ENCODE assay signal across 8 cellular contexts in genomic region chr6:50816115-50816675, GRCh38. TPM values are rescaled to one million over a fixed set of nuclear protein-coding genes. Genes with fewer than 3 reads are reported as not detected.
A peak's percentile ranks its signal among the peaks of the same experiment; 100 is the strongest.
DNase-seq lines count a peak whose midpoint lies in the region; TF ChIP-seq lines count a peak whose summit lies in the region.

No MANE protein-coding gene starts in this region.

- no peak overlapping the region for H3K9ac ChIP-seq in H9 (ENCODE audit: extremely low read depth, insufficient read length, low read length)

- H2BK15ac ChIP-seq in H9 (ENCODE audit: low read depth, low read length): no peak overlapping the region

- H3K4me1 ChIP-seq in H9 (ENCODE audit: insufficient read depth, low read length): no peaks in the 10 kb centered on the region
- H3K4me1 ChIP-seq in right atrium auricular region: peaks cover 0 to 21% of the 10 kb centered on the region in 2 donors

- H3K9me3 Mint-ChIP-seq in H9: peaks cover 0 to 6% of the 10 kb centered on the region in 2 experiments; a peak in 2 of 5 replicates

- no peaks in the 10 kb centered on the region for H4K20me1 ChIP-seq in H9 (ENCODE audit: control insufficient read depth, insufficient read depth, insufficient read length)

- no peak overlapping the region for H3T11ph ChIP-seq in H9 (ENCODE audit: low read length)

- no peaks in the 10 kb centered on the region for H3K9me3 ChIP-seq in H9 (ENCODE audit: control insufficient read depth, low read depth, low read length)
- H3K9me3 ChIP-seq in right atrium auricular region: no peaks in the 10 kb centered on the region

- H3K4ac ChIP-seq in H9 (ENCODE audit: low read depth, low read length): no peak overlapping the region

- H2AFZ ChIP-seq in H9 (ENCODE audit: low read length): no peak overlapping the region

- H3K27ac Mint-ChIP-seq in H9: no peak overlapping the region

- no peak overlapping the region for H2BK5ac ChIP-seq in H9 (ENCODE audit: insufficient read length, low read length)

- H3K27me3 Mint-ChIP-seq in H9 (ENCODE audit: low read depth): peaks cover 86% of the 10 kb centered on the region

- WGBS in H9 (ENCODE audit: extremely low coverage, insufficient read length, low lambda C conversion rate): no CpG with 5 or more reads among the region's 14 CpGs

- no peak overlapping the region for H3K14ac ChIP-seq in H9 (ENCODE audit: insufficient read depth, low read length)

- H3K23ac ChIP-seq in H9 (ENCODE audit: insufficient read length, low read depth, low read length): no peak overlapping the region

- peak overlapping the region; percentile 27 for H3K4me2 ChIP-seq in H9 (ENCODE audit: insufficient read depth, insufficient read length, low read length)

- H3K23me2 ChIP-seq in H9 (ENCODE audit: insufficient read length, low read depth, low read length, poor library complexity, severe bottlenecking): peaks cover 7% of the 10 kb centered on the region

- H2BK12ac ChIP-seq in H9 (ENCODE audit: insufficient read length, low read depth, low read length): no peak overlapping the region

- TF ChIP-seq CTCF in GM12864 (IDR thresholded peaks at IDR 0.05; ENCODE audit: low read depth, low read length, missing control alignments) (peak; percentile 71), H9 (conservative IDR thresholded peaks at IDR 0.05) (peak; percentile 95), LNCaP clone FGC (IDR thresholded peaks at IDR 0.05; ENCODE audit: control insufficient read depth, extremely low read depth, insufficient read depth) (peak; percentile 61), right atrium auricular region (IDR thresholded peaks at IDR 0.05) (peak; percentile 76 to 84)

- H3K27me3 ChIP-seq in H9 (ENCODE audit: insufficient read depth, low read length) (peaks cover 45% of the 10 kb centered on the region), right atrium auricular region (peaks cover 17 to 21% of the 10 kb centered on the region in 2 donors)

- peak overlapping the region; percentile 54 to 78 for H3K4me3 Mint-ChIP-seq in H9

- no peak overlapping the region for H2AK5ac ChIP-seq in H9 (ENCODE audit: insufficient read length, low read length)

- H4K91ac ChIP-seq in H9 (ENCODE audit: insufficient read length, low read depth, low read length): no peak overlapping the region

- no peak overlapping the region for H2BK20ac ChIP-seq in H9 (ENCODE audit: low read depth, low read length, poor library complexity, severe bottlenecking)

- H3K18ac ChIP-seq in H9 (ENCODE audit: insufficient read length, low read depth, low read length): no peak overlapping the region

- no peaks in the 10 kb centered on the region for H3K79me1 ChIP-seq in H9 (ENCODE audit: insufficient read depth, low read depth, low read length, poor library complexity, severe bottlenecking)

- no peak overlapping the region for H2BK120ac ChIP-seq in H9 (ENCODE audit: low read depth, low read length, poor library complexity, severe bottlenecking)

- H3K36me3 Mint-ChIP-seq in H9 (ENCODE audit: insufficient read depth in 1 of 3, low read depth in 3 of 3): peaks cover 0 to 4% (median 0%) of the 10 kb centered on the region in 3 experiments; a peak in 2 of 7 replicates

- H3K27ac ChIP-seq in H9 (ENCODE audit: insufficient read length, low read depth, low read length) (no peak overlapping the region), right atrium auricular region (no peak overlapping the region)

- H4K8ac ChIP-seq in H9 (replicated peaks; ENCODE audit: insufficient read length, low read depth, low read length): no peak overlapping the region

- H3K56ac ChIP-seq in H9 (ENCODE audit: insufficient read length, low read depth, low read length): no peak overlapping the region

- H3K79me2 ChIP-seq in H9 (ENCODE audit: insufficient read depth, low read length): no peaks in the 10 kb centered on the region

- H3K4me1 Mint-ChIP-seq in H9: peaks cover 16 to 28% of the 10 kb centered on the region in 2 experiments

- no peak overlapping the region for H4K5ac ChIP-seq in H9 (ENCODE audit: insufficient read length, low read depth, low read length)

- no peaks in the 10 kb centered on the region for H3K36me3 ChIP-seq in right atrium auricular region

- H3K4me3 ChIP-seq in GM12864 (ENCODE audit: low read depth, low read length) (peak overlapping the region; percentile 70), LNCaP clone FGC (ENCODE audit: low read depth, low read length) (peak overlapping the region; percentile 61), right atrium auricular region (peak overlapping the region; percentile 6 to 37)

- DNase-seq in GM12864 (ENCODE audit: low read depth) (peak; percentile 27), H9 (peak; percentile 66), LNCaP clone FGC (ENCODE audit: low read depth) (peak; percentile 52), SK-N-DZ (ENCODE audit: low spot score) (peak; percentile 76), amniotic stem cell (lab: John Stamatoyannopoulos, UW) (peak; percentile 69), right atrium auricular region (ENCODE audit: low spot score) (peak; percentile 69), putamen (ENCODE audit: low spot score) (peak; percentile 67), OCI-M2 (lab: John Stamatoyannopoulos, UW; ENCODE audit: unreplicated experiment) (no peak)

RNA-seq across cellular contexts. Expression of gene TFAP2B, which starts 2.5 kb away (rescaled TPM):
- total RNA-seq in H9 (2021) (not detected in 2 replicates), right atrium auricular region (not detected)
- 0.17 and 1.5 TPM in 2 replicates for polyA plus RNA-seq in SK-N-DZ (2014; cell fraction: cytosol; rRNA removed)
- polyA plus RNA-seq in SK-N-DZ (2014; cell fraction: nucleus; rRNA removed): 0.02 TPM in 1 of 2 replicates, not detected in the other
